ENCODE assay signal across 19 cellular contexts in the genomic region with DNA sequence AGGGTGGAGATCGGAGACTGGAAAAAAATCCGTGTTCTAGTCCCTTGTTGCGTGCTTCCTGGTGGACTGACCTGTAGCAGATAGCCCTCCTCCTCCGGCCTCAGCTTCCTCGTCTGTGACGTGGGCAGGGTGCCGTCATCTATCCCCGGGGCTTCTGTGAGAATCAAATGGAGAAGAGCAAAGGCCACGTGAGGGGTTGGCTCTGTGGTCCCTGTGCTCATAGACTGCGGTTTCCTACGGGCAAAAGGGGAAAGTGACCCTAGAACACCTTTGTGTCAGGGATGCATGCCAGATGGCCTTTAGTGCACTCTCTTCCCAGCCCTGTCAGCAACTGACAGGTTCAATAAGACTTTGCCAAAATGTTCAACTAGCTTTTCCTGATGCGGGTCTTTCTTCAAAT.
"Had no signal": no experiment of that assay in that cellular context is flagged by ENCODE, and none has a peak within 500 bp of the region (broad histone marks: within the 10 kb centered on the region; RNA-seq: fewer than 3 reads in every experiment).

No MANE protein-coding gene starts in this region.

- H3K9me3 ChIP-seq: esophagus muscularis mucosa, psoas muscle, sigmoid colon, thyroid gland had no signal

- H3K27me3 ChIP-seq: esophagus muscularis mucosa, sigmoid colon, thyroid gland had no signal

- DNase-seq: activated CD4-positive, alpha-beta T cell treated with anti-CD3 and anti-CD28 coated beads for 1 hour; activated CD8-positive, alpha-beta memory T cell treated with anti-CD3 and anti-CD28 coated beads for 24 hours; activated effector memory CD4-positive, alpha-beta T cell treated with anti-CD3 and anti-CD28 coated beads, Interleukin-2, amount 50 U/mL, for 16 hours; activated naive CD4-positive, alpha-beta T cell treated with anti-CD3 and anti-CD28 coated beads, Interleukin-2, amount 50 U/mL, for 16 hours; activated T-cell treated with anti-CD3 and anti-CD28 coated beads, Interleukin-2, amount 50 U/mL, for 72 hours; aorta; cerebellar nuclear complex; cortex of kidney; effector CD4-positive, alpha-beta T cell; immature natural killer cell; psoas muscle; sigmoid colon; stimulated activated CD8-positive, alpha-beta memory T cell treated with anti-CD3 and anti-CD28 coated beads, Interleukin-4, amount 100 ng/mL, for 48 hours; stimulated activated naive CD4-positive, alpha-beta T cell; SW 1271; T-helper 2 cell; thyroid gland had no signal

- H3K4me3 ChIP-seq: esophagus muscularis mucosa, psoas muscle, sigmoid colon, thyroid gland had no signal

- H3K27ac ChIP-seq: psoas muscle, VCaP had no signal

- H3K4me1 ChIP-seq: psoas muscle had no signal

- H3K36me3 ChIP-seq: esophagus muscularis mucosa, sigmoid colon, thyroid gland had no signal
